In the genomic region with DNA sequence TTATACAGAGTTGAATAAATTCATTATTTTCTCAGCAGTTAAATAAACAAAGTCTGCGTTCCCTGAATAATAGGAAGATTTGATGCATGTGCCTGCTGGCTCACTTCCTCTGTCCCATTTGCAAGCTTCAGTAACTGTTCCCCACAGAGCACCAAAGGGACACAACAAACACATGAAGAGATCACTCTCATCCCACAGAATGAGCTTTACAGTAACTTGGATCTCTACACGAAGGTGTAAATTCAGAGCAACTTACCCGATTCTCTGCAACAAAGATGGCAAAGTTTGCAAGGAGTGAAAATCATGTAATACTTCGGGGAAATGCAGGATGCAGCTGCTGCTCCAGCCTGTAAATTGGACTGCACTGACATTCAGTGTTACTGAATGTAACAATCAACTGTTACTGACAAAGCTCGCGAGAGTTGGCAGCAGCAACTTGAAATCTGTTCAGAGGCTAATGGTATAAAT, we compare ENCODE assay signal across 10 cellular contexts. TPM values are rescaled to one million over a fixed set of nuclear protein-coding genes. Genes with fewer than 3 reads are reported as not detected.
DNase-seq lines count a peak whose midpoint lies in the region; ATAC-seq and TF ChIP-seq lines count a peak whose summit lies in the region.
"Had no signal": no experiment of that assay in that cellular context is flagged by ENCODE, and none has a peak within 500 bp of the region (broad histone marks: within the 10 kb centered on the region; RNA-seq: fewer than 3 reads in every experiment).

A gene (minus strand): TSS at position 366 of the 468 bp plus-strand sequence. CDS start 6,390 bp downstream, outside the sequence.

- WGBS in gastroesophageal sphincter (ENCODE audit: low coverage in 1 of 2), 2 donors: 1 to 4% methylated on average over 6 of the region's 6 CpGs

- no peak for TF ChIP-seq EP300 in gastroesophageal sphincter (IDR thresholded peaks at IDR 0.05)

- DNase-seq in RWPE2 (ENCODE audit: low spot score) (no peak), renal cortical epithelial cell (ENCODE audit: low read depth) (peak; percentile 72), gastrocnemius medialis (no peak), NCI-H1694 treated with DMSO at 0.1 percent for 48 hours (lab: John Stamatoyannopoulos, UW) (no peak)
- DNase-seq in effector memory CD4-positive, alpha-beta T cell: no peak
- DNase-seq: stimulated activated naive CD8-positive, alpha-beta T cell treated with anti-CD3 and anti-CD28 coated beads, Interleukin-15, amount 100 ng/mL, for 72 hours had no signal

- H3K27me3 ChIP-seq in RWPE2 (ENCODE audit: insufficient read depth, poor library complexity, severe bottlenecking) (no peaks in the 10 kb centered on the region), gastroesophageal sphincter (no peaks in the 10 kb centered on the region), gastrocnemius medialis (no peaks in the 10 kb centered on the region)
- H3K27me3 ChIP-seq in effector memory CD4-positive, alpha-beta T cell (replicated peaks; ENCODE audit: control insufficient read depth, insufficient read depth, low read length, poor library complexity, severe bottlenecking): no peaks in the 10 kb centered on the region

- no peaks in the 10 kb centered on the region for H3K9me3 ChIP-seq in RWPE2 (ENCODE audit: severe bottlenecking)
- no peaks in the 10 kb centered on the region for H3K9me3 ChIP-seq in gastroesophageal sphincter
- no peaks in the 10 kb centered on the region for H3K9me3 ChIP-seq in gastrocnemius medialis
- no peaks in the 10 kb centered on the region for H3K9me3 ChIP-seq in effector memory CD4-positive, alpha-beta T cell (ENCODE audit: control insufficient read depth, low read length)

- H3K27ac ChIP-seq in RWPE2 (ENCODE audit: poor library complexity, severe bottlenecking) (no peak within 1 kb of the TSS), gastroesophageal sphincter (peak within 1 kb of the TSS; percentile 53 to 65 (median 64)), gastrocnemius medialis (no peak within 1 kb of the TSS)
- no peak within 1 kb of the TSS for H3K27ac ChIP-seq in effector memory CD4-positive, alpha-beta T cell (ENCODE audit: insufficient read depth, low read length, poor library complexity, severe bottlenecking)

- H3K4me3 ChIP-seq in RWPE2 (ENCODE audit: severe bottlenecking) (no peak within 1 kb of the TSS), gastroesophageal sphincter (peak within 1 kb of the TSS; percentile 46 to 90), gastrocnemius medialis (peak within 1 kb of the TSS in 1 of 4 donors; percentile 30)
- H3K4me3 ChIP-seq in effector memory CD4-positive, alpha-beta T cell (ENCODE audit: insufficient read depth, low read depth, low read length, poor library complexity, severe bottlenecking): no peak within 1 kb of the TSS

- no peak for TF ChIP-seq CTCF in RWPE2 (IDR thresholded peaks at IDR 0.05; ENCODE audit: poor library complexity, severe bottlenecking)
- no peak for TF ChIP-seq CTCF in gastroesophageal sphincter (IDR thresholded peaks at IDR 0.05)
- no peak for TF ChIP-seq CTCF in gastrocnemius medialis (IDR thresholded peaks at IDR 0.05 in 4 of 5, conservative IDR thresholded peaks at IDR 0.05 in 1 of 5)

- ATAC-seq in GM21786 (IDR thresholded peaks at IDR 0.05; ENCODE audit: unreplicated experiment): peak; percentile 63
- ATAC-seq in RWPE2 (ENCODE audit: low read depth): peak; percentile 25; the same call in 1 of the 3 replicates
- ATAC-seq in gastroesophageal sphincter: peak; percentile 65
- no peak for ATAC-seq in gastrocnemius medialis
- no peak for ATAC-seq in GM21717 (IDR thresholded peaks at IDR 0.05; ENCODE audit: unreplicated experiment)
- ATAC-seq: HCT116; stimulated activated naive CD8-positive, alpha-beta T cell treated with anti-CD3 and anti-CD28 coated beads, Interleukin-15, amount 100 ng/mL, for 72 hours had no signal

- intact Hi-C loops in gastrocnemius medialis (cut with DNase I; ENCODE audit: low total_unique reads): no loop called here

- TF ChIP-seq POLR2A in gastroesophageal sphincter (IDR thresholded peaks at IDR 0.05) (no peak), gastrocnemius medialis (IDR thresholded peaks at IDR 0.05) (no peak)

- H3K36me3 ChIP-seq in RWPE2 (ENCODE audit: low read depth): no peaks in the 10 kb centered on the region
- no peaks in the 10 kb centered on the region for H3K36me3 ChIP-seq in gastroesophageal sphincter
- no peaks in the 10 kb centered on the region for H3K36me3 ChIP-seq in gastrocnemius medialis
- no peaks in the 10 kb centered on the region for H3K36me3 ChIP-seq in effector memory CD4-positive, alpha-beta T cell (ENCODE audit: control insufficient read depth, insufficient read depth, low read length)

- in situ Hi-C loops in gastrocnemius medialis (cut with MboI; ENCODE audit: low sequenced_read_pairs in 4 of 4): no loop called here

- H3K4me1 ChIP-seq in RWPE2 (ENCODE audit: insufficient read depth, poor library complexity, severe bottlenecking): no peaks in the 10 kb centered on the region
- peaks cover 0 to 6% (median 0%) of the 10 kb centered on the region in 3 donors for H3K4me1 ChIP-seq in gastroesophageal sphincter
- no peaks in the 10 kb centered on the region for H3K4me1 ChIP-seq in gastrocnemius medialis
- H3K4me1 ChIP-seq in effector memory CD4-positive, alpha-beta T cell (ENCODE audit: control insufficient read depth, insufficient read depth, low read length, poor library complexity, severe bottlenecking): no peaks in the 10 kb centered on the region

RNA-seq across cellular contexts. Expression of the gene that starts here (rescaled TPM):
- total RNA-seq in gastroesophageal sphincter (10 to 100 TPM; 31.8 to 96.2 (median 49.3) TPM), renal cortical epithelial cell (1.9 and 3.5 TPM in 2 replicates), gastrocnemius medialis (1 to 10 TPM in 2 of 4 donors, under 1 TPM in 2; 0.15 to 1.2 (median 0.96) TPM)

Comparison
In these comparisons a context has a peak if more than half of its experiments do, and no peak if none do; other contexts are left out.
1. ATAC-seq: peak in GM21786 (single experiment), RWPE2 (single experiment) and gastroesophageal sphincter (single experiment); none in gastrocnemius medialis (0 of 2) and GM21717 (single experiment).
2. H3K27ac ChIP-seq: peak in gastroesophageal sphincter (4 of 4); none in RWPE2 (single experiment), gastrocnemius medialis (0 of 4) and effector memory CD4-positive, alpha-beta T cell (single experiment).
3. H3K4me3 ChIP-seq: peak in gastroesophageal sphincter (2 of 2); none in RWPE2 (single experiment) and effector memory CD4-positive, alpha-beta T cell (single experiment).